In genomic region chr4:154908168-154908567, GRCh38 we compare ENCODE assay signal across 23 cellular contexts.
DNase-seq lines count a peak whose midpoint lies in the region; ATAC-seq and TF ChIP-seq lines count a peak whose summit lies in the region.
"Had no signal": no experiment of that assay in that cellular context is flagged by ENCODE, and none has a peak within 500 bp of the region (broad histone marks: within the 10 kb centered on the region; RNA-seq: fewer than 3 reads in every experiment).

No MANE protein-coding gene starts in this region.

- TF ChIP-seq CTCF in foreskin keratinocyte (conservative IDR thresholded peaks at IDR 0.05), result no peak

- no peaks in the 10 kb centered on the region for H3K4me1 ChIP-seq in foreskin keratinocyte
- H3K4me1 ChIP-seq: neural progenitor cell, tibial nerve had no signal

- H3K27ac ChIP-seq in foreskin keratinocyte, result no peak overlapping the region
- H3K27ac ChIP-seq: brain microvascular endothelial cell, HL-60, neural progenitor cell, PC-9, tibial nerve had no signal

- no peaks in the 10 kb centered on the region for H3K27me3 ChIP-seq in foreskin keratinocyte
- H3K27me3 ChIP-seq: brain microvascular endothelial cell, neural progenitor cell, tibial nerve had no signal

- peak; percentile 45 for DNase-seq in HK-2 (ENCODE audit: unreplicated experiment)
- peak; percentile 17 for DNase-seq in RPMI7951 (ENCODE audit: low read depth)
- peak; percentile 4 to 58 for DNase-seq in foreskin keratinocyte
- peak; percentile 72 for DNase-seq in stromal cell of bone marrow (ENCODE audit: low read depth)
- no peak for DNase-seq in NOMO-1 treated with DMSO at 0.1 percent for 48 hours (lab: John Stamatoyannopoulos, UW; ENCODE audit: unreplicated experiment)
- DNase-seq: activated CD4-positive, alpha-beta T cell treated with anti-CD3 and anti-CD28 coated beads for 1 hour; activated CD8-positive, alpha-beta T cell treated with anti-CD3 and anti-CD28 coated beads for 36 hours; activated effector memory CD4-positive, alpha-beta T cell treated with anti-CD3 and anti-CD28 coated beads, Interleukin-2, amount 50 U/mL, for 16 hours; activated T-cell treated with anti-CD3 and anti-CD28 coated beads for 4 hours; brain microvascular endothelial cell; CD8-positive, alpha-beta T cell; effector memory CD8-positive, alpha-beta T cell; H7; NCI-H1436; PC-9; stimulated activated naive CD8-positive, alpha-beta T cell treated with anti-CD3 and anti-CD28 coated beads, Interleukin-15, amount 100 ng/mL, for 72 hours; T-cell had no signal

- peak; percentile 23 for ATAC-seq in foreskin keratinocyte
- ATAC-seq in SK-N-SH treated with all-trans-retinoic acid at 6 μM for 48 hours, result no peak
- no peak for ATAC-seq in HG03135 (IDR thresholded peaks at IDR 0.05; ENCODE audit: unreplicated experiment)
- ATAC-seq: activated CD8-positive, alpha-beta T cell treated with anti-CD3 and anti-CD28 coated beads for 36 hours; CD8-positive, alpha-beta T cell; effector memory CD8-positive, alpha-beta T cell; sciatic nerve; stimulated activated naive CD8-positive, alpha-beta T cell treated with anti-CD3 and anti-CD28 coated beads, Interleukin-15, amount 100 ng/mL, for 72 hours; T-cell had no signal

TF ChIP-seq in SK-N-SH treated with all-trans-retinoic acid at 6 μM for 48 hours, 23 proteins besides CTCF, POLR2A, EP300 and RAD21:
- TF ChIP-seq TSHZ2 (CRISPR knock-in tag; IDR thresholded peaks at IDR 0.05), result no peak
- no peak for TF ChIP-seq PPARA (CRISPR knock-in tag; IDR thresholded peaks at IDR 0.05; ENCODE audit: borderline replicate concordance)
- no peak for TF ChIP-seq CREB5 (CRISPR knock-in tag; IDR thresholded peaks at IDR 0.05; ENCODE audit: low read depth)
